Comparison of ENCODE assay signal across 20 cellular contexts in the genomic region with DNA sequence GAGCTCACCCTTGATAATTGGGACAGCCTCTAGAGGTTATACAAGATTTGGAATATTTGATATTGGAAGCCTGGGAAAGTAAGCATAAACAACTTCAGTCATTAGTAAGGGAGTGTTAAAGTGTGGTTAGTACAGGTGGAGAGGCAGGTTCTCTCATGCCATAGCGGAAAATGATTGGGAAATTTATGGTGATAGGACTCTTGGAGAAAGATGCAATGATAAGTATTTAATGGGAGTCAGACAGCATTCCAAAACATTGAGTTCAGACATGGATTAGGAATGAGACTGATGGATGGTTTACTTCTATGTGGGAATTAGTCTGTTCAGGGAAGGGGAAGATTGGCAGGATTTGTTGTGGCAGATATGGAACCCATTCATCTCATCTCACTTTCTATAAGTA.
DNase-seq lines count a peak whose midpoint lies in the region; ATAC-seq and TF ChIP-seq lines count a peak whose summit lies in the region.
"Had no signal": no experiment of that assay in that cellular context is flagged by ENCODE, and none has a peak within 500 bp of the region (broad histone marks: within the 10 kb centered on the region; RNA-seq: fewer than 3 reads in every experiment).

No MANE protein-coding gene starts in this region.

- intact Hi-C loops in mammary epithelial cell (cut with micrococcal nuclease): no loop called here
- intact Hi-C loops in MCF 10A (cut with micrococcal nuclease): no loop called here

- no peak overlapping the region for H2AK5ac ChIP-seq in trophoblast cell (ENCODE audit: low read length)

- H3K4me1 ChIP-seq in mammary epithelial cell (ENCODE audit: insufficient read depth, low read length): peaks cover 5% of the 10 kb centered on the region
- peaks cover 5 to 7% of the 10 kb centered on the region in 2 experiments for H3K4me1 ChIP-seq in trophoblast cell (ENCODE audit: control insufficient read depth in 1 of 2, insufficient read depth in 2 of 2, low read length in 2 of 2)
- H3K4me1 ChIP-seq: BLaER1, Caco-2, HAP-1 had no signal

- no peak overlapping the region for H3K4me3 Mint-ChIP-seq in MCF 10A (ENCODE audit: unreplicated experiment)
- H3K4me3 Mint-ChIP-seq: B cell; CD4-positive, CD25-positive, alpha-beta regulatory T cell; CD8-positive, alpha-beta T cell; HFFc6 had no signal

- H3K79me1 ChIP-seq in trophoblast cell (ENCODE audit: low read length): peaks cover 3% of the 10 kb centered on the region

- WGBS in mammary epithelial cell (ENCODE audit: low coverage, missing lambda C conversion rate): 89% methylated on average over 1 of the region's 1 CpG
- no CpG with 5 or more reads among the region's 1 CpG for WGBS in trophoblast cell (ENCODE audit: extremely low coverage, insufficient coverage, insufficient read length)

- H3K27me3 ChIP-seq in mammary epithelial cell (ENCODE audit: insufficient read depth, low read length) (no peaks in the 10 kb centered on the region), trophoblast cell (ENCODE audit: insufficient read depth, low read length) (no peaks in the 10 kb centered on the region)
- H3K27me3 ChIP-seq: BLaER1 had no signal

- DNase-seq in mammary epithelial cell: peak; percentile 52
- no peak for DNase-seq in MCF 10A (ENCODE audit: unreplicated experiment)
- DNase-seq in epithelial cell of prostate (ENCODE audit: low read depth, low spot score): peak; percentile 2
- peak; percentile 2 to 84 for DNase-seq in trophoblast cell
- no peak for DNase-seq in DMS 273 treated with DMSO at 0.1 percent for 48 hours (lab: John Stamatoyannopoulos, UW)
- no peak for DNase-seq in NCI-H226
- DNase-seq: Caco-2; CD4-positive, CD25-positive, alpha-beta regulatory T cell; CD8-positive, alpha-beta T cell; DMS53; DMS79 treated with DMSO at 0.1 percent for 48 hours; GF-D8; GOT3; HFFc6 had no signal

- BruUV-seq in mammary epithelial cell (replicated peaks; lab: Mats Ljungman, UMichigan): no TSS peak
- BruUV-seq in MCF 10A (replicated peaks; lab: Mats Ljungman, UMichigan): no TSS peak

- H3K9ac ChIP-seq in mammary epithelial cell (ENCODE audit: insufficient read depth, low read length) (no peak overlapping the region), trophoblast cell (ENCODE audit: low read length) (no peak overlapping the region)
- H3K9ac ChIP-seq: BLaER1 had no signal

- H3K36me3 Mint-ChIP-seq in MCF 10A (ENCODE audit: insufficient read depth, unreplicated experiment): no peaks in the 10 kb centered on the region
- H3K36me3 Mint-ChIP-seq: CD4-positive, CD25-positive, alpha-beta regulatory T cell; CD8-positive, alpha-beta T cell had no signal

- in situ Hi-C loops in mammary epithelial cell (cut with MboI; ENCODE audit: low sequenced_read_pairs in 2 of 2): no loop called here

- H3K9me3 Mint-ChIP-seq in MCF 10A (ENCODE audit: unreplicated experiment): no peaks in the 10 kb centered on the region
- H3K9me3 Mint-ChIP-seq: CD8-positive, alpha-beta T cell; HFFc6 had no signal

- H3K23ac ChIP-seq in trophoblast cell (ENCODE audit: low read length): no peak overlapping the region

- ATAC-seq in GM21423 (IDR thresholded peaks at IDR 0.05; ENCODE audit: unreplicated experiment): no peak
- ATAC-seq: CD8-positive, alpha-beta T cell had no signal

- TF ChIP-seq CTCF in mammary epithelial cell (conservative IDR thresholded peaks at IDR 0.05 in 1 of 2, IDR thresholded peaks at IDR 0.05 in 1 of 2; ENCODE audit: extremely low read depth in 1 of 2, insufficient read depth in 1 of 2, low read depth in 1 of 2, low read length in 2 of 2) (no peak), MCF 10A (IDR thresholded peaks at IDR 0.05; ENCODE audit: unreplicated experiment) (no peak)

- no peak overlapping the region for H3K18ac ChIP-seq in trophoblast cell (ENCODE audit: low read length)

- no peak overlapping the region for H3K14ac ChIP-seq in trophoblast cell (ENCODE audit: low read length)

- no peak overlapping the region for H2BK12ac ChIP-seq in trophoblast cell (ENCODE audit: low read length)

- no peak overlapping the region for H3K27ac ChIP-seq in mammary epithelial cell (ENCODE audit: insufficient read depth, low read depth, low read length)
- H3K27ac ChIP-seq in epithelial cell of prostate: no peak overlapping the region
- H3K27ac ChIP-seq in trophoblast cell (ENCODE audit: low read depth, low read length): no peak overlapping the region
- H3K27ac ChIP-seq: 22Rv1, BLaER1, C4-2B had no signal

- no peaks in the 10 kb centered on the region for H3K36me3 ChIP-seq in mammary epithelial cell (ENCODE audit: insufficient read depth, low read length)
- no peaks in the 10 kb centered on the region for H3K36me3 ChIP-seq in trophoblast cell (ENCODE audit: control insufficient read depth in 1 of 2, insufficient read depth in 2 of 2, low read length in 2 of 2)
- H3K36me3 ChIP-seq: BLaER1, HAP-1 had no signal

- no peak overlapping the region for H4K12ac ChIP-seq in trophoblast cell (ENCODE audit: low read depth, low read length)

- H3K9me3 ChIP-seq in mammary epithelial cell (replicated peaks; ENCODE audit: insufficient read depth, low read length): no peaks in the 10 kb centered on the region
- no peaks in the 10 kb centered on the region for H3K9me3 ChIP-seq in trophoblast cell (ENCODE audit: insufficient read depth, low read depth, low read length)
- H3K9me3 ChIP-seq: BLaER1, Caco-2, HAP-1 had no signal

- dilution Hi-C loops in mammary epithelial cell (cut with HindIII; ENCODE audit: low sequenced_read_pairs): no loop called here

- no peak overlapping the region for H3K4me3 ChIP-seq in mammary epithelial cell (replicated peaks in 1 of 3; ENCODE audit: insufficient read depth in 1 of 3, low read depth in 2 of 3, low read length in 3 of 3)
- H3K4me3 ChIP-seq in trophoblast cell (ENCODE audit: low read depth, low read length): no peak overlapping the region
- H3K4me3 ChIP-seq: BLaER1, HAP-1 had no signal

- POLR2A ChIA-PET in MCF 10A (lab: Yijun Ruan, JAX): interaction anchor here (0.7 to 1.0 kb wide), 2 partner anchors 21 to 408 kb away, joined by 3 read pairs; no protein-coding TSS in a partner anchor

- H4K8ac ChIP-seq in trophoblast cell (ENCODE audit: low read depth, low read length): no peak overlapping the region

- H3K79me2 ChIP-seq in mammary epithelial cell (ENCODE audit: insufficient read depth, low read length) (no peaks in the 10 kb centered on the region), trophoblast cell (ENCODE audit: control insufficient read depth, insufficient read depth, low read length, poor library complexity) (no peaks in the 10 kb centered on the region)

- H3K27ac Mint-ChIP-seq in MCF 10A (ENCODE audit: low read depth, unreplicated experiment): no peak overlapping the region
- H3K27ac Mint-ChIP-seq: B cell; CD4-positive, CD25-positive, alpha-beta regulatory T cell; CD8-positive, alpha-beta T cell; HFFc6 had no signal

- no peak overlapping the region for H2BK5ac ChIP-seq in trophoblast cell (ENCODE audit: low read depth, low read length, poor library complexity)

- H3K27me3 Mint-ChIP-seq in MCF 10A (ENCODE audit: insufficient read depth, unreplicated experiment): no peaks in the 10 kb centered on the region
- H3K27me3 Mint-ChIP-seq: B cell; CD4-positive, CD25-positive, alpha-beta regulatory T cell had no signal

- H4K20me1 ChIP-seq in mammary epithelial cell (ENCODE audit: insufficient read depth, low read length): no peaks in the 10 kb centered on the region
- H4K20me1 ChIP-seq: BLaER1 had no signal

- H4K91ac ChIP-seq in trophoblast cell (ENCODE audit: low read depth, low read length): no peak overlapping the region

- H3K4ac ChIP-seq in trophoblast cell (ENCODE audit: low read depth, low read length): no peak overlapping the region

- H3K4me2 ChIP-seq in mammary epithelial cell (ENCODE audit: insufficient read depth, low read depth, low read length) (no peak overlapping the region), trophoblast cell (ENCODE audit: low read length) (no peak overlapping the region)
- H3K4me2 ChIP-seq: BLaER1 had no signal

- H2BK120ac ChIP-seq in trophoblast cell (ENCODE audit: insufficient read depth, low read length, poor library complexity): no peak overlapping the region

- H2AFZ ChIP-seq in mammary epithelial cell (ENCODE audit: low read depth, low read length): no peak overlapping the region
- H2AFZ ChIP-seq in trophoblast cell (ENCODE audit: insufficient read depth, low read length, poor library complexity): no peak overlapping the region

- H3K4me1 Mint-ChIP-seq in MCF 10A (ENCODE audit: insufficient read depth, unreplicated experiment): no peaks in the 10 kb centered on the region
- H3K4me1 Mint-ChIP-seq: B cell; CD4-positive, CD25-positive, alpha-beta regulatory T cell had no signal

- CTCF ChIA-PET in mammary epithelial cell (lab: Charles Lee; ENCODE audit: low non-redundant PET): no interaction called here
- CTCF ChIA-PET in MCF 10A (lab: Yijun Ruan, JAX): interaction anchor here (0.7 to 1.8 kb wide), 5 partner anchors 23 to 441 kb away, joined by 3 to 10 read pairs (median 3); no protein-coding TSS in a partner anchor

Comparison
In these comparisons a context has a peak if more than half of its experiments do, and no peak if none do; other contexts are left out.
1. DNase-seq: peak in mammary epithelial cell (single experiment), epithelial cell of prostate (single experiment) and trophoblast cell (2 of 2); none in MCF 10A (single experiment), DMS 273 treated with DMSO at 0.1 percent for 48 hours (single experiment) and NCI-H226 (single experiment).